In the genomic region with DNA sequence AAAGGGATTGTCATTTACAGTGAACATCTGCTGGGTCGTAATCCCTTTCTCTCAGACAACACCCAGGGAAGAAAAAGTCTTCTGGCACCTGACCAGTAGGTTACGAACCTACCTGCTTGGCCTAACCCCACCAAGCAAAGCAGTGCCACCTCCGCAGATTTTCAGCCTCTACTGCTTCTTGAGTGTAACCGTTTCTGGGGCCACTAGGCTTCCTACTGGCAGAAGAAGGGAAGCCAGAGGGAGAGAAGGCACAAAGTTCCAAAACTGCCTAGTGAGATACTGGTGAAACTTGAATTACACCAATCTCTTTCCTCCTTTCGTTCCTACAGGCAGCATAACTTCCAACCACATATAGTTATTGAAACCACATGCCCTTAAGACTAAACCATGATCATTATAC, we compare ENCODE assay signal across 1 cellular context.
TF ChIP-seq lines count a peak whose summit lies in the region.

No MANE protein-coding gene starts in this region.

TF ChIP-seq in WTC11, 78 proteins besides CTCF, POLR2A, EP300 and RAD21 (continued from another document):
- TF ChIP-seq, protein P1, sequence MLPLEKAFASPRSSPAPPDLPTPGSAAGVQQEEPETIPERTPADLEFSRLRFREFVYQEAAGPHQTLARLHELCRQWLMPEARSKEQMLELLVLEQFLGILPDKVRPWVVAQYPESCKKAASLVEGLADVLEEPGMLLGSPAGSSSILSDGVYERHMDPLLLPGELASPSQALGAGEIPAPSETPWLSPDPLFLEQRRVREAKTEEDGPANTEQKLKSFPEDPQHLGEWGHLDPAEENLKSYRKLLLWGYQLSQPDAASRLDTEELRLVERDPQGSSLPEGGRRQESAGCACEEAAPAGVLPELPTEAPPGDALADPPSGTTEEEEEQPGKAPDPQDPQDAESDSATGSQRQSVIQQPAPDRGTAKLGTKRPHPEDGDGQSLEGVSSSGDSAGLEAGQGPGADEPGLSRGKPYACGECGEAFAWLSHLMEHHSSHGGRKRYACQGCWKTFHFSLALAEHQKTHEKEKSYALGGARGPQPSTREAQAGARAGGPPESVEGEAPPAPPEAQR (CRISPR knock-in tag; IDR thresholded peaks at IDR 0.05) = no peak
- TF ChIP-seq, protein P2, sequence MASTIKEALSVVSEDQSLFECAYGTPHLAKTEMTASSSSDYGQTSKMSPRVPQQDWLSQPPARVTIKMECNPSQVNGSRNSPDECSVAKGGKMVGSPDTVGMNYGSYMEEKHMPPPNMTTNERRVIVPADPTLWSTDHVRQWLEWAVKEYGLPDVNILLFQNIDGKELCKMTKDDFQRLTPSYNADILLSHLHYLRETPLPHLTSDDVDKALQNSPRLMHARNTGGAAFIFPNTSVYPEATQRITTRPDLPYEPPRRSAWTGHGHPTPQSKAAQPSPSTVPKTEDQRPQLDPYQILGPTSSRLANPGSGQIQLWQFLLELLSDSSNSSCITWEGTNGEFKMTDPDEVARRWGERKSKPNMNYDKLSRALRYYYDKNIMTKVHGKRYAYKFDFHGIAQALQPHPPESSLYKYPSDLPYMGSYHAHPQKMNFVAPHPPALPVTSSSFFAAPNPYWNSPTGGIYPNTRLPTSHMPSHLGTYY (CRISPR knock-in tag; IDR thresholded peaks at IDR 0.05) = no peak
- TF ChIP-seq SOX15 (CRISPR knock-in tag; IDR thresholded peaks at IDR 0.05) = no peak
- TF ChIP-seq ZNF416 (CRISPR knock-in tag; IDR thresholded peaks at IDR 0.05) = no peak
TF ChIP-seq in WTC11: peak in this region for 0.
